27 cellular contexts compared by ENCODE assay signal in the genomic region with DNA sequence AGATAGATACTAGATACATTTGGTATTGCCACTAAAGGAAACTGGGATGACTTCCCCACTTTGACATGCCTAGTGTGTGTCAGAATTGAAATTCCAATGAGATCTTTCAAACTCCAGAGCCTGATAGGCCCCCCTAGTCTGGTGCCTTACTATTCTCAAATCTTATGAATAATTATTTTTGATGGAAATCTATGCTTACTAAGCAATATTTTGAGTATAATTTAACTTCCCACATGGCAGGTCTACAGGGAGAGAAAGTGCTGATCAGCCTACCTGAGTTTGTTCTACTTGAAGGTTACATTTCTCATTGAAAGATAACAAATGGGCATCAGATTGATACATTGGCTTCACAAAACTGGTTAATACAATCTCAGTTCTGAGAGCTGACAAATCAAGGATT.
"Had no signal": no experiment of that assay in that cellular context is flagged by ENCODE, and none has a peak within 500 bp of the region (broad histone marks: within the 10 kb centered on the region; RNA-seq: fewer than 3 reads in every experiment).

No MANE protein-coding gene starts in this region.

- H3K4me3 ChIP-seq: stomach, suprapubic skin, testis, thoracic aorta, thyroid gland, tibial artery, tibial nerve, transverse colon, upper lobe of left lung, upper lobe of right lung, uterus, vagina had no signal

- ATAC-seq: stimulated activated effector memory CD8-positive, alpha-beta T cell treated with anti-CD3 and anti-CD28 coated beads, Interleukin-12 subunit alpha, Interleukin-12 subunit beta, amount 100 ng/mL, for 72 hours; stimulated activated memory B cell treated with anti-CD40 and anti-IgM and Interleukin-4, amounts not matched to agents 10 μg/mL and 1 μg/mL and 100 μg/mL, for 72 hours; stimulated activated naive B cell treated with anti-CD40 and anti-IgM and Interleukin-4, amounts not matched to agents 10 μg/mL and 1 μg/mL and 100 μg/mL, for 72 hours; stimulated activated naive CD8-positive, alpha-beta T cell treated with anti-CD3 and anti-CD28 coated beads, Interleukin-15, amount 100 ng/mL, for 72 hours; stimulated activated naive CD8-positive, alpha-beta T cell treated with anti-CD3 and anti-CD28 coated beads, Interleukin-15, Interleukin-2, amounts not matched to agents 100 U/mL and 50 U/mL, for 24 hours; upper lobe of right lung had no signal

- DNase-seq: stimulated activated CD4-positive, alpha-beta T cell treated with anti-CD3 and anti-CD28 coated beads, Interleukin-2, amount 100 ng/mL, for 48 hours; stimulated activated CD4-positive, alpha-beta T cell treated with anti-CD3 and anti-CD28 coated beads, Interleukin-4, amount 100 ng/mL, for 1 hour; stimulated activated CD4-positive, alpha-beta T cell treated with anti-CD3 and anti-CD28 coated beads, Interleukin-4, amount 100 ng/mL, for 24 hours; stimulated activated CD4-positive, alpha-beta T cell treated with anti-CD3 and anti-CD28 coated beads, Interleukin-4, amount 100 ng/mL, for 4 hours; stimulated activated CD8-positive, alpha-beta memory T cell treated with anti-CD3 and anti-CD28 coated beads, Interleukin-4, amount 100 ng/mL, for 48 hours; stimulated activated naive B cell treated with anti-CD40 and anti-IgM and Interleukin-4, amounts not matched to agents 10 μg/mL and 1 μg/mL and 100 μg/mL, for 72 hours; stimulated activated naive CD4-positive, alpha-beta T cell; stimulated activated naive CD4-positive, alpha-beta T cell treated with Interleukin-2 at 50 U/mL for 16 hours; stimulated activated naive CD8-positive, alpha-beta T cell treated with anti-CD3 and anti-CD28 coated beads, Interleukin-15, amount 100 ng/mL, for 72 hours; stimulated activated naive CD8-positive, alpha-beta T cell treated with anti-CD3 and anti-CD28 coated beads, Interleukin-15, Interleukin-2, amounts not matched to agents 100 U/mL and 50 U/mL, for 24 hours; stomach; substantia nigra; testis; thyroid gland; tibial artery; transverse colon; trophoblast cell; upper lobe of left lung; upper lobe of right lung; uterus had no signal

- H3K36me3 ChIP-seq: stomach, suprapubic skin, thoracic aorta, thyroid gland, tibial artery, tibial nerve, transverse colon, upper lobe of left lung, upper lobe of right lung, uterus, vagina had no signal

- H3K4me1 ChIP-seq: stomach, suprapubic skin, thyroid gland, tibial artery, tibial nerve, transverse colon, upper lobe of left lung, upper lobe of right lung, uterus, vagina had no signal

- H3K9me3 ChIP-seq: stomach, suprapubic skin, testis, thoracic aorta, thyroid gland, tibial artery, tibial nerve, transverse colon, upper lobe of left lung, upper lobe of right lung, uterus, vagina had no signal

- H3K27me3 ChIP-seq: stomach, suprapubic skin, testis, thyroid gland, tibial artery, tibial nerve, transverse colon, upper lobe of left lung, upper lobe of right lung, uterus, vagina had no signal

- FAIRE-seq: urothelium cell line had no signal

- H3K27ac ChIP-seq: stomach, suprapubic skin, thoracic aorta, thyroid gland, tibial artery, tibial nerve, transverse colon, upper lobe of left lung, upper lobe of right lung, uterus, vagina had no signal
